8 cellular contexts compared by ENCODE assay signal in genomic region chr11:116930177-116930576, GRCh38.
DNase-seq lines count a peak whose midpoint lies in the region; ATAC-seq, FAIRE-seq and TF ChIP-seq lines count a peak whose summit lies in the region.

No MANE protein-coding gene starts in this region.

- TF ChIP-seq CTCF in esophagus muscularis mucosa (IDR thresholded peaks at IDR 0.05) = no peak

- H3K36me3 ChIP-seq in esophagus muscularis mucosa = peaks cover 0 to 19% (median 12%) of the 10 kb centered on the region in 4 donors

- no peaks in the 10 kb centered on the region for H3K27me3 ChIP-seq in esophagus muscularis mucosa

- intact Hi-C loops in esophagus muscularis mucosa (cut with DNase I) = no loop called here

- H3K4me1 ChIP-seq in esophagus muscularis mucosa = peaks cover 44 to 59% (median 48%) of the 10 kb centered on the region in 4 donors

- no peak for ATAC-seq in GM19023 (IDR thresholded peaks at IDR 0.05; ENCODE audit: unreplicated experiment)
- no peak for ATAC-seq in HG02852 (IDR thresholded peaks at IDR 0.05; ENCODE audit: unreplicated experiment)
- ATAC-seq in GM19397 (IDR thresholded peaks at IDR 0.05; ENCODE audit: unreplicated experiment) = no peak

- no peak for TF ChIP-seq EP300 in esophagus muscularis mucosa (IDR thresholded peaks at IDR 0.05)

- DNase-seq in GM19239 (ENCODE audit: insufficient read length, low spot score) = no peak
- peak; percentile 23 for DNase-seq in activated CD4-positive, alpha-beta T cell treated with anti-CD3 and anti-CD28 coated beads for 1 hour
- DNase-seq in esophagus muscularis mucosa (ENCODE audit: extremely low spot score) = no peak
- peak; percentile 49 for DNase-seq in pons (ENCODE audit: low spot score)
- DNase-seq in DMS53 treated with DMSO at 0.1 percent for 48 hours (lab: John Stamatoyannopoulos, UW; ENCODE audit: unreplicated experiment) = no peak

- peak overlapping the region; percentile 49 to 70 (median 60) for H3K27ac ChIP-seq in esophagus muscularis mucosa (replicated peaks in 1 of 4)

- peak overlapping the region; percentile 18 to 42 (median 29) for H3K4me3 ChIP-seq in esophagus muscularis mucosa

- 12% methylated on average over 4 of the region's 4 CpGs for WGBS in esophagus muscularis mucosa

- TF ChIP-seq POLR2A in esophagus muscularis mucosa (IDR thresholded peaks at IDR 0.05; ENCODE audit: low read depth) = no peak

- H3K9me3 ChIP-seq in esophagus muscularis mucosa = no peaks in the 10 kb centered on the region

- FAIRE-seq in GM19239 (lab: Jason Lieb, UNC) = peak; percentile 84

Comparison
In these comparisons a context has a peak if more than half of its experiments do, and no peak if none do; other contexts are left out.
1. DNase-seq: peak in activated CD4-positive, alpha-beta T cell treated with anti-CD3 and anti-CD28 coated beads for 1 hour (single experiment) and pons (single experiment); none in GM19239 (single experiment), esophagus muscularis mucosa (single experiment) and DMS53 treated with DMSO at 0.1 percent for 48 hours (single experiment).